In the genomic region with DNA sequence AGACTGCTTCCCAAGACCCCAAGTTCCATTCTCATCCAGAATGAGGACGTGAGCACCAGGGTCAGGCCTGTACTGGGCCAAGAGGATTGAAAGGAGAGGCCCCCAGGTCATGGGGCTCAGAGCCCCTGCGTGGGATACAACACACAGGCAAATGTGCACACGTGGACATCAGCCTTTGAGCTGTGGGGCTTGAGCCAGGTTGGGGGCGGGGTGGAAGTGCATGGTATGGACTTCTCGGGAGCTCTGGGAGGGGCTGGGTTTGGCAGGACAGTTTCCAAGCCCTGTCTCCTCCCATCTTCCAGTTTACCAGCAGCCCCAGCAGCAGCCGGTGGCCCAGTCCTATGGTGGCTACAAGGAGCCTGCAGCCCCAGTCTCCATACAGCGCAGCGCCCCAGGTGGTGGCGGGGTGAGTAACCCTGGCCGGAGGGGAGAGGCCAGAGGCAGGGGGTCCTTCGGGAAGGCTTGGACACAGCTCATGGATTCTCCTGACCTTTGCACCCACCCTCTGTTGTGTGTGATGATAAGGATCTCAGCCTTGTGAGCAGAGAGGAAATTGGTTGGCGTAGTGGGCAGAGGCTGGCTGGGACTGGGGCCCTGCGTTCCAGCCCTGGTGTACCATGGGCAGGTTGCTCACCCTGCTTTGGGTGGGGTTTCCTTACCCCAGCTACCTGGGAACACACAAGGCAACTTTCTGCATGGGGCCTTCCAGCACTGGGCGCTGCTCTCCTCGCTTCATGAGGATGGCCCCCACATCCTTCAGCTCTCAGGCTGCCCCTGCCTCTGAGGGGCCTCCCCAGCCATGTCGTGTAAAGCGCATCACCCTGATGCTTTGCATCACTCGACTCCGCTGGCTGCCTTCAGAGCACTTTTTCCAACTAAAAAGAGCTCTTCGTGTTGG, we compare ENCODE assay signal across 12 cellular contexts. TPM values are rescaled to one million over a fixed set of nuclear protein-coding genes. Genes with fewer than 3 reads are reported as not detected.
DNase-seq lines count a peak whose midpoint lies in the region; ATAC-seq and TF ChIP-seq lines count a peak whose summit lies in the region.
"Had no signal": no experiment of that assay in that cellular context is flagged by ENCODE, and none has a peak within 500 bp of the region (broad histone marks: within the 10 kb centered on the region; RNA-seq: fewer than 3 reads in every experiment).

No MANE protein-coding gene starts in this region.

- POLR2A ChIA-PET in HEK293 (lab: Yijun Ruan, JAX), result interaction anchor here (1.1 kb wide), 1 partner anchor 45 kb away, joined by 6 read pairs; a partner anchor contains a TSS

- no peaks in the 10 kb centered on the region for H3K4me1 ChIP-seq in HEK293 (ENCODE audit: control insufficient read depth, insufficient read depth, low read length)

- CTCF ChIA-PET in HEK293 (lab: Yijun Ruan, JAX), result interaction anchor here (0.7 to 2.6 kb wide), 5 partner anchors 9 to 250 kb away, joined by 3 to 12 read pairs (median 3); a partner anchor contains a TSS

- peaks cover 49% of the 10 kb centered on the region for H3K4me1 Mint-ChIP-seq in chondrocyte (ENCODE audit: low read depth)
- peaks cover 45 to 74% of the 10 kb centered on the region in 2 donors for H3K4me1 Mint-ChIP-seq in natural killer cell
- H3K4me1 Mint-ChIP-seq in activated T-helper 1 cell treated with anti-CD3 and anti-CD28 coated beads, Interleukin-12 subunit alpha, Interleukin-12 subunit beta, Interleukin-2, Interleukin-4 antibody, amounts not matched to agents 30 ng/mL and 10 ng/mL and 1 ng/mL, durations not matched to agents 14 hours and 24 hours and 36 hours (ENCODE audit: low read depth), result no peaks in the 10 kb centered on the region
- H3K4me1 Mint-ChIP-seq: mesothelial cell of epicardium had no signal

- H3K27ac Mint-ChIP-seq in chondrocyte (ENCODE audit: unreplicated experiment) (no peak overlapping the region), natural killer cell (peak overlapping the region; percentile 81 to 84)
- H3K27ac Mint-ChIP-seq in activated T-helper 1 cell treated with anti-CD3 and anti-CD28 coated beads, Interleukin-12 subunit alpha, Interleukin-12 subunit beta, Interleukin-2, Interleukin-4 antibody, amounts not matched to agents 30 ng/mL and 10 ng/mL and 1 ng/mL, durations not matched to agents 14 hours and 24 hours and 36 hours, result no peak overlapping the region
- H3K27ac Mint-ChIP-seq: mesothelial cell of epicardium had no signal

- H3K9me3 Mint-ChIP-seq in chondrocyte (ENCODE audit: low read depth), result no peaks in the 10 kb centered on the region
- no peaks in the 10 kb centered on the region for H3K9me3 Mint-ChIP-seq in natural killer cell
- no peaks in the 10 kb centered on the region for H3K9me3 Mint-ChIP-seq in activated T-helper 1 cell treated with anti-CD3 and anti-CD28 coated beads, Interleukin-12 subunit alpha, Interleukin-12 subunit beta, Interleukin-2, Interleukin-4 antibody, amounts not matched to agents 30 ng/mL and 10 ng/mL and 1 ng/mL, durations not matched to agents 14 hours and 24 hours and 36 hours
- H3K9me3 Mint-ChIP-seq: CD4-positive, CD25-positive, alpha-beta regulatory T cell; mesothelial cell of epicardium had no signal

- H3K36me3 ChIP-seq in HEK293 (ENCODE audit: control insufficient read depth in 2 of 2, insufficient read depth in 1 of 2, low read length in 2 of 2), result peaks cover 0 to 58% of the 10 kb centered on the region in 2 experiments; a peak in 2 of 3 replicates

- no peak overlapping the region for H3K27ac ChIP-seq in HEK293 (ENCODE audit: extremely low read depth, low read depth, low read length)
- H3K27ac ChIP-seq: vagina had no signal

- intact Hi-C loops in natural killer cell (cut with micrococcal nuclease), result no loop called here
- intact Hi-C loops in activated T-helper 1 cell treated with anti-CD3 and anti-CD28 coated beads, Interleukin-12 subunit alpha, Interleukin-12 subunit beta, Interleukin-2, Interleukin-4 antibody, amounts not matched to agents 30 ng/mL and 10 ng/mL and 1 ng/mL, durations not matched to agents 14 hours and 24 hours and 36 hours (cut with micrococcal nuclease), result no loop called here

- H3K27me3 Mint-ChIP-seq in chondrocyte (ENCODE audit: low read depth) (no peaks in the 10 kb centered on the region), natural killer cell (ENCODE audit: low read depth in 2 of 2) (no peaks in the 10 kb centered on the region)
- H3K27me3 Mint-ChIP-seq in activated T-helper 1 cell treated with anti-CD3 and anti-CD28 coated beads, Interleukin-12 subunit alpha, Interleukin-12 subunit beta, Interleukin-2, Interleukin-4 antibody, amounts not matched to agents 30 ng/mL and 10 ng/mL and 1 ng/mL, durations not matched to agents 14 hours and 24 hours and 36 hours (ENCODE audit: insufficient read depth), result no peaks in the 10 kb centered on the region
- H3K27me3 Mint-ChIP-seq: CD4-positive, CD25-positive, alpha-beta regulatory T cell had no signal

- no peak overlapping the region for H3K4me3 ChIP-seq in HEK293 (ENCODE audit: low read depth, low read length)
- H3K4me3 ChIP-seq: vagina had no signal

- DNase-seq in AG20443 (ENCODE audit: low spot score), result peak; percentile 7
- DNase-seq in chondrocyte (ENCODE audit: low spot score), result peak; percentile 82
- peak; percentile 13 for DNase-seq in natural killer cell
- no peak for DNase-seq in activated T-helper 1 cell treated with anti-CD3 and anti-CD28 coated beads, Interleukin-12 subunit alpha, Interleukin-12 subunit beta, Interleukin-2, Interleukin-4 antibody, amounts not matched to agents 30 ng/mL and 10 ng/mL and 1 ng/mL, durations not matched to agents 14 hours and 24 hours and 36 hours (ENCODE audit: low spot score)
- DNase-seq in NCI-H2171 treated with DMSO at 0.1 percent for 48 hours (lab: John Stamatoyannopoulos, UW), result no peak
- DNase-seq: CD4-positive, CD25-positive, alpha-beta regulatory T cell; effector CD8-positive, alpha-beta T cell had no signal

- H3K36me3 Mint-ChIP-seq in chondrocyte (ENCODE audit: low read depth) (peaks cover 45% of the 10 kb centered on the region), natural killer cell (no peaks in the 10 kb centered on the region)
- H3K36me3 Mint-ChIP-seq in activated T-helper 1 cell treated with anti-CD3 and anti-CD28 coated beads, Interleukin-12 subunit alpha, Interleukin-12 subunit beta, Interleukin-2, Interleukin-4 antibody, amounts not matched to agents 30 ng/mL and 10 ng/mL and 1 ng/mL, durations not matched to agents 14 hours and 24 hours and 36 hours (ENCODE audit: low read depth), result peaks cover 21% of the 10 kb centered on the region

- H3K9me3 ChIP-seq in HEK293 (ENCODE audit: control insufficient read depth, insufficient read depth, low read depth, low read length), result no peaks in the 10 kb centered on the region
- H3K9me3 ChIP-seq: vagina had no signal

- no peak for ATAC-seq in natural killer cell
- no peak for ATAC-seq in GM19324 (IDR thresholded peaks at IDR 0.05; ENCODE audit: low FRiP score, unreplicated experiment)
- ATAC-seq in GM21381 (IDR thresholded peaks at IDR 0.05; ENCODE audit: unreplicated experiment), result no peak

- H3K4me3 Mint-ChIP-seq in chondrocyte (ENCODE audit: unreplicated experiment) (no peak overlapping the region), natural killer cell (peak overlapping the region; percentile 52)
- H3K4me3 Mint-ChIP-seq in activated T-helper 1 cell treated with anti-CD3 and anti-CD28 coated beads, Interleukin-12 subunit alpha, Interleukin-12 subunit beta, Interleukin-2, Interleukin-4 antibody, amounts not matched to agents 30 ng/mL and 10 ng/mL and 1 ng/mL, durations not matched to agents 14 hours and 24 hours and 36 hours, result no peak overlapping the region
- H3K4me3 Mint-ChIP-seq: CD4-positive, CD25-positive, alpha-beta regulatory T cell; mesothelial cell of epicardium had no signal

- no peak for TF ChIP-seq CTCF in HEK293 (tag by site-specific recombination; IDR thresholded peaks at IDR 0.05)
- TF ChIP-seq CTCF in chondrocyte (IDR thresholded peaks at IDR 0.05), result no peak
- TF ChIP-seq CTCF in natural killer cell (IDR thresholded peaks at IDR 0.05), result no peak

TF ChIP-seq in HEK293, 187 proteins besides CTCF, POLR2A, EP300 and RAD21 (continues in another document):
- TF ChIP-seq ZNF600 (tag by site-specific recombination; IDR thresholded peaks at IDR 0.05), result 0 out of 2 replicates have a peak, but pooled peaks have one; percentile 2
- TF ChIP-seq, protein P1, sequence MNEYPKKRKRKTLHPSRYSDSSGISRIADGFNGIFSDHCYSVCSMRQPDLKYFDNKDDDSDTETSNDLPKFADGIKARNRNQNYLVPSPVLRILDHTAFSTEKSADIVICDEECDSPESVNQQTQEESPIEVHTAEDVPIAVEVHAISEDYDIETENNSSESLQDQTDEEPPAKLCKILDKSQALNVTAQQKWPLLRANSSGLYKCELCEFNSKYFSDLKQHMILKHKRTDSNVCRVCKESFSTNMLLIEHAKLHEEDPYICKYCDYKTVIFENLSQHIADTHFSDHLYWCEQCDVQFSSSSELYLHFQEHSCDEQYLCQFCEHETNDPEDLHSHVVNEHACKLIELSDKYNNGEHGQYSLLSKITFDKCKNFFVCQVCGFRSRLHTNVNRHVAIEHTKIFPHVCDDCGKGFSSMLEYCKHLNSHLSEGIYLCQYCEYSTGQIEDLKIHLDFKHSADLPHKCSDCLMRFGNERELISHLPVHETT (tag by site-specific recombination; IDR thresholded peaks at IDR 0.05), result no peak

RNA-seq across cellular contexts. Expression of a gene that starts 45.1 kb away (rescaled TPM):
- total RNA-seq in chondrocyte, result 444 to 599 TPM (median 593 TPM) in 3 replicates
- 100 to 1,000 TPM; 293 to 363 (median 340) TPM for total RNA-seq in natural killer cell
- total RNA-seq in activated T-helper 1 cell treated with anti-CD3 and anti-CD28 coated beads, Interleukin-12 subunit alpha, Interleukin-12 subunit beta, Interleukin-2, Interleukin-4 antibody, amounts not matched to agents 30 ng/mL and 10 ng/mL and 1 ng/mL, durations not matched to agents 14 hours and 24 hours and 36 hours, result 133 and 135 TPM in 2 replicates

RNA-seq across cellular contexts. Expression of a gene that starts 52.2 kb away (rescaled TPM):
- not detected in 3 replicates for total RNA-seq in chondrocyte
- not detected for total RNA-seq in natural killer cell
- 0.08 TPM in 1 of 2 replicates, not detected in the other for total RNA-seq in activated T-helper 1 cell treated with anti-CD3 and anti-CD28 coated beads, Interleukin-12 subunit alpha, Interleukin-12 subunit beta, Interleukin-2, Interleukin-4 antibody, amounts not matched to agents 30 ng/mL and 10 ng/mL and 1 ng/mL, durations not matched to agents 14 hours and 24 hours and 36 hours
- total RNA-seq: CD4-positive, CD25-positive, alpha-beta regulatory T cell; mesothelial cell of epicardium; vagina had no signal

Comparison
In these comparisons a context has a peak if more than half of its experiments do, and no peak if none do; other contexts are left out.
1. DNase-seq: peak in AG20443 (single experiment), chondrocyte (single experiment) and natural killer cell (single experiment); none in activated T-helper 1 cell treated with anti-CD3 and anti-CD28 coated beads, Interleukin-12 subunit alpha, Interleukin-12 subunit beta, Interleukin-2, Interleukin-4 antibody, amounts not matched to agents 30 ng/mL and 10 ng/mL and 1 ng/mL, durations not matched to agents 14 hours and 24 hours and 36 hours (single experiment) and NCI-H2171 treated with DMSO at 0.1 percent for 48 hours (single experiment).
2. H3K27ac Mint-ChIP-seq: peak in natural killer cell (2 of 2); none in chondrocyte (single experiment) and activated T-helper 1 cell treated with anti-CD3 and anti-CD28 coated beads, Interleukin-12 subunit alpha, Interleukin-12 subunit beta, Interleukin-2, Interleukin-4 antibody, amounts not matched to agents 30 ng/mL and 10 ng/mL and 1 ng/mL, durations not matched to agents 14 hours and 24 hours and 36 hours (single experiment).